Comparison of ENCODE assay signal across 1 cellular context in the genomic region with DNA sequence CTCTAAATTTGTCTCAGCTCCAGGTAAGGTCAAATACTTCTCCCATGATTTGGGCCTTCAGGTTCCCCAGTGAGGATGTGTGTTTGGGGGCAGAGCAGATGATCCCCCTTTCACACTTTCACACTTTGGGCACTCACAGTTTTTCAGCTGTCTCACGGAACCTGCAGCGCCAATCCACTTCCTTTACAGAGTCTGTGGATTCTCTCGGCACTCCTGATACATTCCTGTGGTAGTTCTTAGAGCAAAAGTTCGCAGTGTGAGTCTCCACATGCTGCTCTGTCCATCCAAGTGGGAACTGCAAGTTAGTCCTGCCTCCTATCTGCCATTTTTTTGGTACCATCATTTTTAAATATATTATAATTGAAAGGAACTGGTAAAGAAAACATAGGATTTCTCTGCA.
TF ChIP-seq lines count a peak whose summit lies in the region.

No MANE protein-coding gene starts in this region.

TF ChIP-seq in GM23338, 12 proteins besides CTCF, POLR2A, EP300 and RAD21 (continued from another document):
- TF ChIP-seq, protein P1, sequence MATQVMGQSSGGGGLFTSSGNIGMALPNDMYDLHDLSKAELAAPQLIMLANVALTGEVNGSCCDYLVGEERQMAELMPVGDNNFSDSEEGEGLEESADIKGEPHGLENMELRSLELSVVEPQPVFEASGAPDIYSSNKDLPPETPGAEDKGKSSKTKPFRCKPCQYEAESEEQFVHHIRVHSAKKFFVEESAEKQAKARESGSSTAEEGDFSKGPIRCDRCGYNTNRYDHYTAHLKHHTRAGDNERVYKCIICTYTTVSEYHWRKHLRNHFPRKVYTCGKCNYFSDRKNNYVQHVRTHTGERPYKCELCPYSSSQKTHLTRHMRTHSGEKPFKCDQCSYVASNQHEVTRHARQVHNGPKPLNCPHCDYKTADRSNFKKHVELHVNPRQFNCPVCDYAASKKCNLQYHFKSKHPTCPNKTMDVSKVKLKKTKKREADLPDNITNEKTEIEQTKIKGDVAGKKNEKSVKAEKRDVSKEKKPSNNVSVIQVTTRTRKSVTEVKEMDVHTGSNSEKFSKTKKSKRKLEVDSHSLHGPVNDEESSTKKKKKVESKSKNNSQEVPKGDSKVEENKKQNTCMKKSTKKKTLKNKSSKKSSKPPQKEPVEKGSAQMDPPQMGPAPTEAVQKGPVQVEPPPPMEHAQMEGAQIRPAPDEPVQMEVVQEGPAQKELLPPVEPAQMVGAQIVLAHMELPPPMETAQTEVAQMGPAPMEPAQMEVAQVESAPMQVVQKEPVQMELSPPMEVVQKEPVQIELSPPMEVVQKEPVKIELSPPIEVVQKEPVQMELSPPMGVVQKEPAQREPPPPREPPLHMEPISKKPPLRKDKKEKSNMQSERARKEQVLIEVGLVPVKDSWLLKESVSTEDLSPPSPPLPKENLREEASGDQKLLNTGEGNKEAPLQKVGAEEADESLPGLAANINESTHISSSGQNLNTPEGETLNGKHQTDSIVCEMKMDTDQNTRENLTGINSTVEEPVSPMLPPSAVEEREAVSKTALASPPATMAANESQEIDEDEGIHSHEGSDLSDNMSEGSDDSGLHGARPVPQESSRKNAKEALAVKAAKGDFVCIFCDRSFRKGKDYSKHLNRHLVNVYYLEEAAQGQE (IDR thresholded peaks at IDR 0.05; ENCODE audit: unreplicated experiment) = no peak
- TF ChIP-seq NANOG (IDR thresholded peaks at IDR 0.05; ENCODE audit: borderline replicate concordance) = no peak
- TF ChIP-seq POLR2AphosphoS5 (IDR thresholded peaks at IDR 0.05; ENCODE audit: low read depth) = no peak
- no peak for TF ChIP-seq ZNF331 (CRISPR knock-in tag; IDR thresholded peaks at IDR 0.05; ENCODE audit: low read depth)
- TF ChIP-seq EZH2phosphoT487 (IDR thresholded peaks at IDR 0.05; ENCODE audit: unreplicated experiment) = no peak
- no peak for TF ChIP-seq ZNF114 (CRISPR knock-in tag; IDR thresholded peaks at IDR 0.05)
- TF ChIP-seq CREB1 (CRISPR knock-in tag; IDR thresholded peaks at IDR 0.05; ENCODE audit: low read depth) = no peak
- TF ChIP-seq EZH2 (IDR thresholded peaks at IDR 0.05; ENCODE audit: low read depth, unreplicated experiment) = no peak
- TF ChIP-seq, protein P2, sequence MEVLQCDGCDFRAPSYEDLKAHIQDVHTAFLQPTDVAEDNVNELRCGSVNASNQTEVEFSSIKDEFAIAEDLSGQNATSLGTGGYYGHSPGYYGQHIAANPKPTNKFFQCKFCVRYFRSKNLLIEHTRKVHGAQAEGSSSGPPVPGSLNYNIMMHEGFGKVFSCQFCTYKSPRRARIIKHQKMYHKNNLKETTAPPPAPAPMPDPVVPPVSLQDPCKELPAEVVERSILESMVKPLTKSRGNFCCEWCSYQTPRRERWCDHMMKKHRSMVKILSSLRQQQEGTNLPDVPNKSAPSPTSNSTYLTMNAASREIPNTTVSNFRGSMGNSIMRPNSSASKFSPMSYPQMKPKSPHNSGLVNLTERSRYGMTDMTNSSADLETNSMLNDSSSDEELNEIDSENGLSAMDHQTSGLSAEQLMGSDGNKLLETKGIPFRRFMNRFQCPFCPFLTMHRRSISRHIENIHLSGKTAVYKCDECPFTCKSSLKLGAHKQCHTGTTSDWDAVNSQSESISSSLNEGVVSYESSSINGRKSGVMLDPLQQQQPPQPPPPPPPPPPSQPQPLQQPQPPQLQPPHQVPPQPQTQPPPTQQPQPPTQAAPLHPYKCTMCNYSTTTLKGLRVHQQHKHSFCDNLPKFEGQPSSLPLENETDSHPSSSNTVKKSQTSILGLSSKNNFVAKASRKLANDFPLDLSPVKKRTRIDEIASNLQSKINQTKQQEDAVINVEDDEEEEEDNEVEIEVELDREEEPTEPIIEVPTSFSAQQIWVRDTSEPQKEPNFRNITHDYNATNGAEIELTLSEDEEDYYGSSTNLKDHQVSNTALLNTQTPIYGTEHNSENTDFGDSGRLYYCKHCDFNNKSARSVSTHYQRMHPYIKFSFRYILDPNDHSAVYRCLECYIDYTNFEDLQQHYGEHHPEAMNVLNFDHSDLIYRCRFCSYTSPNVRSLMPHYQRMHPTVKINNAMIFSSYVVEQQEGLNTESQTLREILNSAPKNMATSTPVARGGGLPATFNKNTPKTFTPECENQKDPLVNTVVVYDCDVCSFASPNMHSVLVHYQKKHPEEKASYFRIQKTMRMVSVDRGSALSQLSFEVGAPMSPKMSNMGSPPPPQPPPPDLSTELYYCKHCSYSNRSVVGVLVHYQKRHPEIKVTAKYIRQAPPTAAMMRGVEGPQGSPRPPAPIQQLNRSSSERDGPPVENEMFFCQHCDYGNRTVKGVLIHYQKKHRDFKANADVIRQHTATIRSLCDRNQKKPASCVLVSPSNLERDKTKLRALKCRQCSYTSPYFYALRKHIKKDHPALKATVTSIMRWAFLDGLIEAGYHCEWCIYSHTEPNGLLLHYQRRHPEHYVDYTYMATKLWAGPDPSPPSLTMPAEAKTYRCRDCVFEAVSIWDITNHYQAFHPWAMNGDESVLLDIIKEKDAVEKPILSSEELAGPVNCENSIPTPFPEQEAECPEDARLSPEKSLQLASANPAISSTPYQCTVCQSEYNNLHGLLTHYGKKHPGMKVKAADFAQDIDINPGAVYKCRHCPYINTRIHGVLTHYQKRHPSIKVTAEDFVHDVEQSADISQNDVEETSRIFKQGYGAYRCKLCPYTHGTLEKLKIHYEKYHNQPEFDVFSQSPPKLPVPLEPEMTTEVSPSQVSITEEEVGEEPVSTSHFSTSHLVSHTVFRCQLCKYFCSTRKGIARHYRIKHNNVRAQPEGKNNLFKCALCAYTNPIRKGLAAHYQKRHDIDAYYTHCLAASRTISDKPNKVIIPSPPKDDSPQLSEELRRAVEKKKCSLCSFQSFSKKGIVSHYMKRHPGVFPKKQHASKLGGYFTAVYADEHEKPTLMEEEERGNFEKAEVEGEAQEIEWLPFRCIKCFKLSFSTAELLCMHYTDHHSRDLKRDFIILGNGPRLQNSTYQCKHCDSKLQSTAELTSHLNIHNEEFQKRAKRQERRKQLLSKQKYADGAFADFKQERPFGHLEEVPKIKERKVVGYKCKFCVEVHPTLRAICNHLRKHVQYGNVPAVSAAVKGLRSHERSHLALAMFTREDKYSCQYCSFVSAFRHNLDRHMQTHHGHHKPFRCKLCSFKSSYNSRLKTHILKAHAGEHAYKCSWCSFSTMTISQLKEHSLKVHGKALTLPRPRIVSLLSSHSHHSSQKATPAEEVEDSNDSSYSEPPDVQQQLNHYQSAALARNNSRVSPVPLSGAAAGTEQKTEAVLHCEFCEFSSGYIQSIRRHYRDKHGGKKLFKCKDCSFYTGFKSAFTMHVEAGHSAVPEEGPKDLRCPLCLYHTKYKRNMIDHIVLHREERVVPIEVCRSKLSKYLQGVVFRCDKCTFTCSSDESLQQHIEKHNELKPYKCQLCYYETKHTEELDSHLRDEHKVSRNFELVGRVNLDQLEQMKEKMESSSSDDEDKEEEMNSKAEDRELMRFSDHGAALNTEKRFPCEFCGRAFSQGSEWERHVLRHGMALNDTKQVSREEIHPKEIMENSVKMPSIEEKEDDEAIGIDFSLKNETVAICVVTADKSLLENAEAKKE (CRISPR knock-in tag; IDR thresholded peaks at IDR 0.05) = no peak
- no peak for TF ChIP-seq JUNB (IDR thresholded peaks at IDR 0.05; ENCODE audit: unreplicated experiment)
- TF ChIP-seq, protein P3, sequence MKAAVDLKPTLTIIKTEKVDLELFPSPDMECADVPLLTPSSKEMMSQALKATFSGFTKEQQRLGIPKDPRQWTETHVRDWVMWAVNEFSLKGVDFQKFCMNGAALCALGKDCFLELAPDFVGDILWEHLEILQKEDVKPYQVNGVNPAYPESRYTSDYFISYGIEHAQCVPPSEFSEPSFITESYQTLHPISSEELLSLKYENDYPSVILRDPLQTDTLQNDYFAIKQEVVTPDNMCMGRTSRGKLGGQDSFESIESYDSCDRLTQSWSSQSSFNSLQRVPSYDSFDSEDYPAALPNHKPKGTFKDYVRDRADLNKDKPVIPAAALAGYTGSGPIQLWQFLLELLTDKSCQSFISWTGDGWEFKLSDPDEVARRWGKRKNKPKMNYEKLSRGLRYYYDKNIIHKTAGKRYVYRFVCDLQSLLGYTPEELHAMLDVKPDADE (IDR thresholded peaks at IDR 0.05) = no peak
